12 cellular contexts compared by ENCODE assay signal in genomic region chr4:138113819-138114415, GRCh38.
A peak's percentile ranks its signal among the peaks of the same experiment; 100 is the strongest.
DNase-seq lines count a peak whose midpoint lies in the region; ATAC-seq and TF ChIP-seq lines count a peak whose summit lies in the region.
"Had no signal": no experiment of that assay in that cellular context is flagged by ENCODE, and none has a peak within 500 bp of the region (broad histone marks: within the 10 kb centered on the region; RNA-seq: fewer than 3 reads in every experiment).

No MANE protein-coding gene starts in this region.

- no peak overlapping the region for H2AFZ ChIP-seq in PC-3 (ENCODE audit: low read length)

- peaks cover 0 to 5% (median 0%) of the 10 kb centered on the region in 3 donors for H3K27me3 Mint-ChIP-seq in naive B cell
- no peaks in the 10 kb centered on the region for H3K27me3 Mint-ChIP-seq in CD8-positive, alpha-beta T cell (ENCODE audit: low read depth)

- H3K9me3 ChIP-seq in PC-3 (ENCODE audit: low read length), result no peaks in the 10 kb centered on the region
- H3K9me3 ChIP-seq in CD8-positive, alpha-beta T cell (ENCODE audit: low read length), result no peaks in the 10 kb centered on the region
- H3K9me3 ChIP-seq: uterus had no signal

- no peaks in the 10 kb centered on the region for H3K9me2 ChIP-seq in PC-3 (replicated peaks; ENCODE audit: low read length)

- no peak overlapping the region for H3K4me3 ChIP-seq in PC-3 (ENCODE audit: low read length)
- H3K4me3 ChIP-seq in dorsolateral prefrontal cortex, result no peak overlapping the region
- H3K4me3 ChIP-seq in CD8-positive, alpha-beta T cell (ENCODE audit: low read depth, low read length), result no peak overlapping the region
- H3K4me3 ChIP-seq: uterus had no signal

- peak overlapping the region in 3 of 6 donors; percentile 51 to 91 (median 76) for H3K27ac Mint-ChIP-seq in naive B cell
- no peak overlapping the region for H3K27ac Mint-ChIP-seq in CD8-positive, alpha-beta T cell
- H3K27ac Mint-ChIP-seq: activated naive CD4-positive, alpha-beta T cell treated with anti-CD3 and anti-CD28 coated beads for 36 hours; T-helper 1 cell treated with Interleukin-12 subunit alpha and Interleukin-12 subunit beta and Interleukin-4 antibody, amounts not matched to agents 30 μg/mL and 1 μg/mL, for 36 hours had no signal

- TF ChIP-seq CTCF in PC-3 (conservative IDR thresholded peaks at IDR 0.05; ENCODE audit: low read depth, low read length), result no peak
- TF ChIP-seq CTCF in dorsolateral prefrontal cortex (IDR thresholded peaks at IDR 0.05 in 54 of 56, conservative IDR thresholded peaks at IDR 0.05 in 2 of 56; ENCODE audit: low read depth in 1 of 56, partially characterized antibody in 56 of 56), result no peak
- no peak for TF ChIP-seq CTCF in CD8-positive, alpha-beta T cell (IDR thresholded peaks at IDR 0.05)

- POLR2A ChIA-PET in PC-3 (lab: Charles Lee; ENCODE audit: unreplicated experiment), result no interaction called here
- POLR2A ChIA-PET in CD8-positive, alpha-beta T cell (lab: Charles Lee), result no interaction called here

- no peak overlapping the region for H3K4me2 ChIP-seq in PC-3 (ENCODE audit: low read length)

- no peaks in the 10 kb centered on the region for H3F3A ChIP-seq in PC-3 (ENCODE audit: low read length, unreplicated experiment)

- no peaks in the 10 kb centered on the region for H3K36me3 ChIP-seq in PC-3 (ENCODE audit: low read depth, low read length)
- no peaks in the 10 kb centered on the region for H3K36me3 ChIP-seq in CD8-positive, alpha-beta T cell (ENCODE audit: insufficient read depth, low read length)
- H3K36me3 ChIP-seq: uterus had no signal

- peaks cover 0 to 2% (median 0%) of the 10 kb centered on the region in 7 donors for H3K9me3 Mint-ChIP-seq in naive B cell
- H3K9me3 Mint-ChIP-seq in CD8-positive, alpha-beta T cell, result no peaks in the 10 kb centered on the region
- H3K9me3 Mint-ChIP-seq: activated naive CD4-positive, alpha-beta T cell treated with anti-CD3 and anti-CD28 coated beads for 36 hours; T-helper 1 cell treated with Interleukin-12 subunit alpha and Interleukin-12 subunit beta and Interleukin-4 antibody, amounts not matched to agents 30 μg/mL and 1 μg/mL, for 36 hours had no signal

- no peak overlapping the region for H3K9ac ChIP-seq in PC-3 (ENCODE audit: low read length)

- intact Hi-C loops in PC-3 (cut with micrococcal nuclease), result no loop called here
- intact Hi-C loops in dorsolateral prefrontal cortex (cut with DNase I), result no loop called here
- intact Hi-C loops in CD8-positive, alpha-beta T cell (cut with DNase I, micrococcal nuclease), result no loop called here

- DNase-seq in PC-3, result peak; percentile 17
- no peak for DNase-seq in naive B cell
- DNase-seq in dorsolateral prefrontal cortex, result no peak
- DNase-seq in CD8-positive, alpha-beta T cell, result no peak
- DNase-seq in cerebellar nuclear complex (lab: John Stamatoyannopoulos, UW), result no peak
- DNase-seq: activated naive CD4-positive, alpha-beta T cell treated with anti-CD3 and anti-CD28 coated beads for 36 hours; NCI-H1436; uterus had no signal

- no peaks in the 10 kb centered on the region for H3K36me3 Mint-ChIP-seq in naive B cell
- no peaks in the 10 kb centered on the region for H3K36me3 Mint-ChIP-seq in CD8-positive, alpha-beta T cell

- CTCF ChIA-PET in PC-3 (lab: Charles Lee), result no interaction called here
- CTCF ChIA-PET in CD8-positive, alpha-beta T cell (lab: Charles Lee), result no interaction called here

- peak; percentile 22 for ATAC-seq in GM18909 (IDR thresholded peaks at IDR 0.05; ENCODE audit: poor library complexity, unreplicated experiment)
- ATAC-seq in HG02885 (IDR thresholded peaks at IDR 0.05; ENCODE audit: poor library complexity, unreplicated experiment), result peak; percentile 17
- no peak for ATAC-seq in PC-3
- peak; percentile 42 to 45 for ATAC-seq in naive B cell (ENCODE audit: low read depth in 2 of 2)
- no peak for ATAC-seq in HG03108 (IDR thresholded peaks at IDR 0.05; ENCODE audit: unreplicated experiment)
- no peak for ATAC-seq in CD8-positive, alpha-beta T cell

- H3K27me3 ChIP-seq in PC-3 (ENCODE audit: low read length) (no peaks in the 10 kb centered on the region), dorsolateral prefrontal cortex (no peaks in the 10 kb centered on the region)
- no peaks in the 10 kb centered on the region for H3K27me3 ChIP-seq in CD8-positive, alpha-beta T cell (ENCODE audit: insufficient read depth, low read length)
- H3K27me3 ChIP-seq: uterus had no signal

- BruUV-seq in PC-3 (replicated peaks; lab: Mats Ljungman, UMichigan), result no TSS peak

- H4K20me1 ChIP-seq in PC-3 (ENCODE audit: low read length), result no peaks in the 10 kb centered on the region

- H3K4me1 Mint-ChIP-seq in naive B cell, result peaks cover 21 to 31% (median 25%) of the 10 kb centered on the region in 3 donors
- no peaks in the 10 kb centered on the region for H3K4me1 Mint-ChIP-seq in CD8-positive, alpha-beta T cell (ENCODE audit: low read depth)

- no peak overlapping the region for H3K27ac ChIP-seq in PC-3 (ENCODE audit: low read length)
- H3K27ac ChIP-seq in dorsolateral prefrontal cortex, result no peak overlapping the region
- H3K27ac ChIP-seq in CD8-positive, alpha-beta T cell (ENCODE audit: low read depth, low read length), result no peak overlapping the region
- H3K27ac ChIP-seq: uterus had no signal

- no peaks in the 10 kb centered on the region for H3K79me2 ChIP-seq in PC-3 (ENCODE audit: low read length)

- peak overlapping the region in 3 of 8 donors; percentile 41 to 55 (median 50) for H3K4me3 Mint-ChIP-seq in naive B cell
- no peak overlapping the region for H3K4me3 Mint-ChIP-seq in CD8-positive, alpha-beta T cell
- H3K4me3 Mint-ChIP-seq: activated naive CD4-positive, alpha-beta T cell treated with anti-CD3 and anti-CD28 coated beads for 36 hours; T-helper 1 cell treated with Interleukin-12 subunit alpha and Interleukin-12 subunit beta and Interleukin-4 antibody, amounts not matched to agents 30 μg/mL and 1 μg/mL, for 36 hours had no signal

- H3K4me1 ChIP-seq in PC-3 (ENCODE audit: insufficient read depth, low read length), result peaks cover 10% of the 10 kb centered on the region; the same call in 1 of the 2 replicates
- no peaks in the 10 kb centered on the region for H3K4me1 ChIP-seq in CD8-positive, alpha-beta T cell (ENCODE audit: insufficient read depth, low read length)
- H3K4me1 ChIP-seq: uterus had no signal

Comparison
In these comparisons a context has a peak if more than half of its experiments do, and no peak if none do; other contexts are left out.
1. ATAC-seq: peak in GM18909 (single experiment), HG02885 (single experiment) and naive B cell (2 of 2); none in PC-3 (single experiment), HG03108 (single experiment) and CD8-positive, alpha-beta T cell (single experiment).